8 cellular contexts compared by ENCODE assay signal in genomic region chr11:43943357-43943930, GRCh38. TPM values are rescaled to one million over a fixed set of nuclear protein-coding genes. Genes with fewer than 3 reads are reported as not detected.
DNase-seq lines count a peak whose midpoint lies in the region; ATAC-seq and TF ChIP-seq lines count a peak whose summit lies in the region.

No MANE protein-coding gene starts in this region.

- H3K36me3 ChIP-seq in esophagus squamous epithelium: no peaks in the 10 kb centered on the region

- DNase-seq in SW480 (ENCODE audit: low spot score) (peak; percentile 30), esophagus squamous epithelium (lab: John Stamatoyannopoulos, UW) (no peak), progenitor cell of endocrine pancreas (ENCODE audit: low spot score, unreplicated experiment) (no peak), D341Med (ENCODE audit: low spot score) (no peak)
- no peak for DNase-seq in stimulated activated naive CD4-positive, alpha-beta T cell (lab: John Stamatoyannopoulos, UW)

- H3K4me3 ChIP-seq in esophagus squamous epithelium: peak overlapping the region; percentile 46 to 86 (median 58)

- TF ChIP-seq CTCF in esophagus squamous epithelium (IDR thresholded peaks at IDR 0.05) (no peak), progenitor cell of endocrine pancreas (IDR thresholded peaks at IDR 0.05; ENCODE audit: unreplicated experiment) (peak; percentile 11)

- H3K27me3 ChIP-seq in esophagus squamous epithelium: peaks cover 0 to 86% (median 5%) of the 10 kb centered on the region in 4 donors

- H3K4me1 Mint-ChIP-seq in progenitor cell of endocrine pancreas (ENCODE audit: low read depth): peaks cover 7% of the 10 kb centered on the region

- H3K36me3 Mint-ChIP-seq in progenitor cell of endocrine pancreas (ENCODE audit: insufficient read depth): no peaks in the 10 kb centered on the region

- H3K27ac ChIP-seq in esophagus squamous epithelium: peak overlapping the region; percentile 80 to 96 (median 86)

- H3K9me3 ChIP-seq in esophagus squamous epithelium: no peaks in the 10 kb centered on the region

- H3K27ac Mint-ChIP-seq in progenitor cell of endocrine pancreas: peak overlapping the region; percentile 80

- H3K4me3 Mint-ChIP-seq in progenitor cell of endocrine pancreas (ENCODE audit: low read depth): peak overlapping the region; percentile 78

- WGBS in esophagus squamous epithelium, 2 donors: 1 to 6% methylated on average over 12 to 23 of the region's 50 CpGs

- intact Hi-C loops in esophagus squamous epithelium (cut with DNase I): loop anchor here (10.0 kb wide), 1 partner anchor 49 kb away; no protein-coding TSS in a partner anchor

- H3K27me3 Mint-ChIP-seq in progenitor cell of endocrine pancreas: peaks cover 74% of the 10 kb centered on the region

- no peak for TF ChIP-seq POLR2A in esophagus squamous epithelium (IDR thresholded peaks at IDR 0.05)

- no peaks in the 10 kb centered on the region for H3K9me3 Mint-ChIP-seq in progenitor cell of endocrine pancreas (ENCODE audit: low read depth)

- peaks cover 17 to 39% (median 21%) of the 10 kb centered on the region in 3 donors for H3K4me1 ChIP-seq in esophagus squamous epithelium

- ATAC-seq in GM21360 (IDR thresholded peaks at IDR 0.05; ENCODE audit: unreplicated experiment) (peak; percentile 10), HG03565 (IDR thresholded peaks at IDR 0.05; ENCODE audit: unreplicated experiment) (no peak), HG02852 (IDR thresholded peaks at IDR 0.05; ENCODE audit: unreplicated experiment) (no peak)

RNA-seq across cellular contexts. Expression of gene C11orf96, which starts 1.0 kb away (rescaled TPM):
- total RNA-seq in esophagus squamous epithelium: 10 to 100 TPM in 2 of 4 donors, 1 to 10 TPM in 2; 4.7 to 33.6 (median 16.0) TPM
- total RNA-seq in progenitor cell of endocrine pancreas: 0.38 and 0.47 TPM in 2 replicates
